23 cellular contexts compared by ENCODE assay signal in genomic region chr3:128870327-128870726, GRCh38.
"Had no signal": no experiment of that assay in that cellular context is flagged by ENCODE, and none has a peak within 500 bp of the region (broad histone marks: within the 10 kb centered on the region; RNA-seq: fewer than 3 reads in every experiment).

No MANE protein-coding gene starts in this region.

- H3K9me3 ChIP-seq: esophagus muscularis mucosa, heart left ventricle, psoas muscle, transverse colon had no signal

- H3K27me3 ChIP-seq: esophagus muscularis mucosa, foreskin keratinocyte, heart left ventricle, transverse colon had no signal

- H3K27ac Mint-ChIP-seq: activated B cell treated with CpG ODN at 0.5 μM for 24 hours; activated CD8-positive, alpha-beta T cell treated with anti-CD3 and anti-CD28 coated beads for 36 hours; activated naive CD4-positive, alpha-beta T cell treated with anti-CD3 and anti-CD28 coated beads, Interleukin-2, amount 50 U/mL, for 24 hours; activated naive CD8-positive, alpha-beta T cell treated with anti-CD3 and anti-CD28 coated beads, Interleukin-2, amount 50 U/mL, for 24 hours; activated T-helper 2 cell treated with anti-CD3 and anti-CD28 coated beads, Interferon-gamma antibody, Interleukin-2, Interleukin-4, amounts not matched to agents 10 μg/mL and 5 μg/mL and 100 μg/mL, durations not matched to agents 14 hours and 24 hours and 36 hours; dendritic cell treated with granulocyte-macrophage colony-stimulating factor and Interleukin-4, amounts not matched to agents 40 ng/mL and 50 ng/mL, for 4 days; mesothelial cell of epicardium; naive B cell; nephron progenitor cell had no signal

- H3K9me3 Mint-ChIP-seq: activated B cell treated with CpG ODN at 0.5 μM for 24 hours; activated CD8-positive, alpha-beta T cell treated with anti-CD3 and anti-CD28 coated beads for 36 hours; activated naive CD4-positive, alpha-beta T cell treated with anti-CD3 and anti-CD28 coated beads, Interleukin-2, amount 50 U/mL, for 24 hours; activated naive CD8-positive, alpha-beta T cell treated with anti-CD3 and anti-CD28 coated beads, Interleukin-2, amount 50 U/mL, for 24 hours; activated T-cell treated with anti-CD3 and anti-CD28 coated beads, Interleukin-2, amount 50 U/mL, for 4 hours; activated T-helper 2 cell treated with anti-CD3 and anti-CD28 coated beads, Interferon-gamma antibody, Interleukin-2, Interleukin-4, amounts not matched to agents 10 μg/mL and 5 μg/mL and 100 μg/mL, durations not matched to agents 14 hours and 24 hours and 36 hours; dendritic cell treated with granulocyte-macrophage colony-stimulating factor and Interleukin-4, amounts not matched to agents 40 ng/mL and 50 ng/mL, for 4 days; mesothelial cell of epicardium; naive B cell; nephron progenitor cell had no signal

- H3K4me1 Mint-ChIP-seq: activated B cell treated with CpG ODN at 0.5 μM for 24 hours had no signal

- H3K4me1 ChIP-seq: foreskin keratinocyte, parathyroid adenoma, transverse colon had no signal

- H3K27ac ChIP-seq: esophagus muscularis mucosa, foreskin keratinocyte, heart left ventricle, parathyroid adenoma, psoas muscle, transverse colon had no signal

- DNase-seq: activated B cell treated with CpG ODN at 0.5 μM for 24 hours; activated CD4-positive, alpha-beta T cell treated with anti-CD3 and anti-CD28 coated beads, Interleukin-2, amount 50 U/mL, for 1 hour; activated CD8-positive, alpha-beta T cell treated with anti-CD3 and anti-CD28 coated beads for 36 hours; activated naive CD8-positive, alpha-beta T cell treated with anti-CD3 and anti-CD28 coated beads, Interleukin-2, amount 50 U/mL, for 24 hours; activated T-cell treated with anti-CD3 and anti-CD28 coated beads, Interleukin-2, amount 50 U/mL, for 4 hours; amygdala; caudate nucleus; effector CD4-positive, alpha-beta T cell; foreskin keratinocyte; heart left ventricle; hypothalamus; naive B cell; nephron progenitor cell; psoas muscle; right cardiac atrium; stimulated activated naive CD4-positive, alpha-beta T cell treated with Interleukin-2 at 50 U/mL for 16 hours; transverse colon had no signal

- H2AFZ ChIP-seq: parathyroid adenoma had no signal

- H3K36me3 Mint-ChIP-seq: activated naive CD4-positive, alpha-beta T cell treated with anti-CD3 and anti-CD28 coated beads, Interleukin-2, amount 50 U/mL, for 24 hours; mesothelial cell of epicardium; naive B cell had no signal

- H3K36me3 ChIP-seq: esophagus muscularis mucosa, heart left ventricle, transverse colon had no signal

- ATAC-seq: activated CD8-positive, alpha-beta T cell treated with anti-CD3 and anti-CD28 coated beads for 36 hours; activated naive CD8-positive, alpha-beta T cell treated with anti-CD3 and anti-CD28 coated beads, Interleukin-2, amount 50 U/mL, for 24 hours; activated T-cell treated with anti-CD3 and anti-CD28 coated beads, Interleukin-2, amount 50 U/mL, for 4 hours; foreskin keratinocyte; heart left ventricle; psoas muscle; right cardiac atrium had no signal

- H3K9ac ChIP-seq: parathyroid adenoma had no signal

- H3K4me3 ChIP-seq: esophagus muscularis mucosa, heart left ventricle, psoas muscle, transverse colon had no signal

- H3K4me3 Mint-ChIP-seq: activated B cell treated with CpG ODN at 0.5 μM for 24 hours; activated CD8-positive, alpha-beta T cell treated with anti-CD3 and anti-CD28 coated beads for 36 hours; activated naive CD4-positive, alpha-beta T cell treated with anti-CD3 and anti-CD28 coated beads, Interleukin-2, amount 50 U/mL, for 24 hours; activated naive CD8-positive, alpha-beta T cell treated with anti-CD3 and anti-CD28 coated beads, Interleukin-2, amount 50 U/mL, for 24 hours; activated T-cell treated with anti-CD3 and anti-CD28 coated beads, Interleukin-2, amount 50 U/mL, for 4 hours; dendritic cell treated with granulocyte-macrophage colony-stimulating factor and Interleukin-4, amounts not matched to agents 40 ng/mL and 50 ng/mL, for 4 days; mesothelial cell of epicardium; naive B cell; nephron progenitor cell had no signal
